ENCODE assay signal across 8 cellular contexts in genomic region chr6:151239603-151240035, GRCh38. TPM values are rescaled to one million over a fixed set of nuclear protein-coding genes. Genes with fewer than 3 reads are reported as not detected.
DNase-seq lines count a peak whose midpoint lies in the region; ATAC-seq, FAIRE-seq and TF ChIP-seq lines count a peak whose summit lies in the region.

AKAP12 (plus strand) TSS chr6:151239967; CDS start chr6:151240563, 596 bp downstream.

- H3K9me3 Mint-ChIP-seq in activated T-helper 2 cell treated with anti-CD3 and anti-CD28 coated beads, Interferon-gamma antibody, Interleukin-2, Interleukin-4, amounts not matched to agents 10 μg/mL and 5 μg/mL and 100 μg/mL, durations not matched to agents 14 hours and 24 hours and 36 hours: no peaks in the 10 kb centered on the region

- no peak for TF ChIP-seq CTCF in ovary (IDR thresholded peaks at IDR 0.05)

- peak within 1 kb of the TSS; percentile 91 to 98 for H3K27ac ChIP-seq in ovary

- peaks cover 2% of the 10 kb centered on the region for H3K36me3 Mint-ChIP-seq in activated T-helper 2 cell treated with anti-CD3 and anti-CD28 coated beads, Interferon-gamma antibody, Interleukin-2, Interleukin-4, amounts not matched to agents 10 μg/mL and 5 μg/mL and 100 μg/mL, durations not matched to agents 14 hours and 24 hours and 36 hours (ENCODE audit: low read depth)

- H3K27ac Mint-ChIP-seq in activated T-helper 2 cell treated with anti-CD3 and anti-CD28 coated beads, Interferon-gamma antibody, Interleukin-2, Interleukin-4, amounts not matched to agents 10 μg/mL and 5 μg/mL and 100 μg/mL, durations not matched to agents 14 hours and 24 hours and 36 hours: peak within 1 kb of the TSS; percentile 86

- peaks cover 3% of the 10 kb centered on the region for H3K4me1 ChIP-seq in ovary (ENCODE audit: insufficient read depth)

- H3K4me1 Mint-ChIP-seq in activated T-helper 2 cell treated with anti-CD3 and anti-CD28 coated beads, Interferon-gamma antibody, Interleukin-2, Interleukin-4, amounts not matched to agents 10 μg/mL and 5 μg/mL and 100 μg/mL, durations not matched to agents 14 hours and 24 hours and 36 hours (ENCODE audit: low read depth): peaks cover 18% of the 10 kb centered on the region

- H3K4me3 Mint-ChIP-seq in activated T-helper 2 cell treated with anti-CD3 and anti-CD28 coated beads, Interferon-gamma antibody, Interleukin-2, Interleukin-4, amounts not matched to agents 10 μg/mL and 5 μg/mL and 100 μg/mL, durations not matched to agents 14 hours and 24 hours and 36 hours (ENCODE audit: low read depth): peak within 1 kb of the TSS; percentile 93

- no peak for TF ChIP-seq POLR2A in ovary (IDR thresholded peaks at IDR 0.05)
- no peak for TF ChIP-seq POLR2A in H54 (IDR thresholded peaks at IDR 0.05; ENCODE audit: low read depth, low read length)

- no peak for TF ChIP-seq EP300 in ovary (IDR thresholded peaks at IDR 0.05)

- DNase-seq in HCEC 1CT (peak; percentile 21), Right ventricle myocardium superior (peak; percentile 58), ovary (peak; percentile 65 to 77 (median 69)), H54 (ENCODE audit: insufficient read length, low spot score) (no peak), cortex of kidney (lab: John Stamatoyannopoulos, UW) (no peak), UCSD-AML1 (lab: John Stamatoyannopoulos, UW; ENCODE audit: unreplicated experiment) (no peak)
- DNase-seq in activated T-helper 2 cell treated with anti-CD3 and anti-CD28 coated beads, Interferon-gamma antibody, Interleukin-2, Interleukin-4, amounts not matched to agents 10 μg/mL and 5 μg/mL and 100 μg/mL, durations not matched to agents 14 hours and 24 hours and 36 hours (ENCODE audit: low spot score): no peak

- no peaks in the 10 kb centered on the region for H3K36me3 ChIP-seq in ovary

- intact Hi-C loops in activated T-helper 2 cell treated with anti-CD3 and anti-CD28 coated beads, Interferon-gamma antibody, Interleukin-2, Interleukin-4, amounts not matched to agents 10 μg/mL and 5 μg/mL and 100 μg/mL, durations not matched to agents 14 hours and 24 hours and 36 hours (cut with micrococcal nuclease): loop anchor here (2.0 to 5.0 kb wide), 2 partner anchors 49 to 83 kb away; no protein-coding TSS in a partner anchor
- intact Hi-C loops in Right ventricle myocardium superior (cut with DNase I): loop anchor here (5.0 kb wide), 1 partner anchor 83 kb away; no protein-coding TSS in a partner anchor
- intact Hi-C loops in ovary (cut with DNase I): loop anchor here (2.0 to 10.0 kb wide), 4 partner anchors 65 to 225 kb away; no protein-coding TSS in a partner anchor

- 14 to 20% (median 17%) methylated on average over 23 of the region's 23 CpGs for WGBS in ovary, 3 donors

- ATAC-seq in Right ventricle myocardium superior (ENCODE audit: poor library complexity) (peak; percentile 53), GM19324 (IDR thresholded peaks at IDR 0.05; ENCODE audit: low FRiP score, unreplicated experiment) (no peak)

- peaks cover 58% of the 10 kb centered on the region for H3K27me3 Mint-ChIP-seq in activated T-helper 2 cell treated with anti-CD3 and anti-CD28 coated beads, Interferon-gamma antibody, Interleukin-2, Interleukin-4, amounts not matched to agents 10 μg/mL and 5 μg/mL and 100 μg/mL, durations not matched to agents 14 hours and 24 hours and 36 hours (ENCODE audit: low read depth)

- H3K9me3 ChIP-seq in ovary: no peaks in the 10 kb centered on the region

- no peak for FAIRE-seq in H54 (lab: Jason Lieb, UNC)

- peak within 1 kb of the TSS; percentile 66 for H3K4me3 ChIP-seq in ovary

- H3K27me3 ChIP-seq in ovary: no peaks in the 10 kb centered on the region

RNA-seq across cellular contexts. Expression of gene AKAP12, which starts in this region (rescaled TPM):
- 15.6 and 17.2 TPM in 2 replicates for total RNA-seq in activated T-helper 2 cell treated with anti-CD3 and anti-CD28 coated beads, Interferon-gamma antibody, Interleukin-2, Interleukin-4, amounts not matched to agents 10 μg/mL and 5 μg/mL and 100 μg/mL, durations not matched to agents 14 hours and 24 hours and 36 hours
- 13.9 TPM for total RNA-seq in Right ventricle myocardium superior
- total RNA-seq in ovary: 100 to 1,000 TPM in 6 of 7 donors, 10 to 100 TPM in 1; 83.6 to 246 (median 133) TPM
- 10 to 100 TPM; 67.2 to 73.2 TPM for polyA plus RNA-seq in ovary

Comparison
In these comparisons a context has a peak if more than half of its experiments do, and no peak if none do; other contexts are left out.
1. DNase-seq: peak in HCEC 1CT (single experiment), Right ventricle myocardium superior (single experiment) and ovary (5 of 5); none in activated T-helper 2 cell treated with anti-CD3 and anti-CD28 coated beads, Interferon-gamma antibody, Interleukin-2, Interleukin-4, amounts not matched to agents 10 μg/mL and 5 μg/mL and 100 μg/mL, durations not matched to agents 14 hours and 24 hours and 36 hours (single experiment), H54 (single experiment), cortex of kidney (single experiment) and UCSD-AML1 (single experiment).